Comparison of ENCODE assay signal across 1 cellular context in genomic region chr1:10735603-10736305, GRCh38.
TF ChIP-seq lines count a peak whose summit lies in the region.

No MANE protein-coding gene starts in this region.

TF ChIP-seq in HEK293, 187 proteins besides CTCF, POLR2A, EP300 and RAD21 (continued from another document):
- TF ChIP-seq ZNF121 (tag by site-specific recombination; IDR thresholded peaks at IDR 0.05) (no peak), KLF8 (tag by site-specific recombination; IDR thresholded peaks at IDR 0.05) (no peak), ZNF184 (tag by site-specific recombination; IDR thresholded peaks at IDR 0.05) (no peak), ZNF157 (tag by site-specific recombination; IDR thresholded peaks at IDR 0.05) (no peak), ZNF670 (tag by site-specific recombination; IDR thresholded peaks at IDR 0.05; ENCODE audit: low read depth) (no peak), ZNF302 (tag by site-specific recombination; IDR thresholded peaks at IDR 0.05; ENCODE audit: low read depth) (no peak), PRDM4 (tag by site-specific recombination; IDR thresholded peaks at IDR 0.05) (no peak), BCL11A (tag by site-specific recombination; IDR thresholded peaks at IDR 0.05; ENCODE audit: low read depth) (no peak), SETDB1 (IDR thresholded peaks at IDR 0.05; ENCODE audit: insufficient read length, low read length) (no peak), ZNF518A (tag by site-specific recombination; conservative IDR thresholded peaks at IDR 0.05; ENCODE audit: low read depth) (no peak), ZBTB48 (tag by site-specific recombination; IDR thresholded peaks at IDR 0.05) (no peak), SCRT2 (tag by site-specific recombination; IDR thresholded peaks at IDR 0.05) (peak; percentile 96), SCRT1 (tag by site-specific recombination; IDR thresholded peaks at IDR 0.05; ENCODE audit: borderline replicate concordance) (peak; percentile 92)
